In the genomic region with DNA sequence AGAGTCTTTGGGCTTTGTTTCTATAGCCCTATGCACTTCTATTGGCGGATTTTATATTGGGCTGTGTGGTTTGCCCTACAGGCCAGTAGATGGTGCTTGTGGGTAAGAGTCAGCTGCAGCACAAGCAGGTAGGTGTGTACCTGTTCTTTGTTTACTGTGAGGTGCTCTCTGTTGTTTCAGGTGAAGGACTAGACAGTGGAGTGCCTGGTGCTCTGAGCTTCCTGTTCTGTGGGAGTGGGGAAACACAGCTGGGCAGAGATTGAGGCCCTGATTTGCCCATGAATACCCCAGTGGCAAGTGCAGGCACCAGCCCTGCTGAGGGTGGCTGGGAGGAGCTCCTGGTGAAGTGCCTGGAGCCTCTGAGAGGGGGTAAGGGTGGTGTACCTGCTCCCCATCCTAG, we compare ENCODE assay signal across 8 cellular contexts. TPM values are rescaled to one million over a fixed set of nuclear protein-coding genes. Genes with fewer than 3 reads are reported as not detected.
A peak's percentile ranks its signal among the peaks of the same experiment; 100 is the strongest.
DNase-seq lines count a peak whose midpoint lies in the region; ATAC-seq, FAIRE-seq and TF ChIP-seq lines count a peak whose summit lies in the region.

No MANE protein-coding gene starts in this region.

- TF ChIP-seq POLR2A in GM12892 (IDR thresholded peaks at IDR 0.05; ENCODE audit: low read depth, low read length): no peak

- peaks cover 45% of the 10 kb centered on the region for H3K27me3 Mint-ChIP-seq in nephron progenitor cell (ENCODE audit: low read depth, poor library complexity)

- no peak overlapping the region for H3K4me3 Mint-ChIP-seq in nephron progenitor cell

- H3K36me3 Mint-ChIP-seq in nephron progenitor cell (ENCODE audit: low read depth): no peaks in the 10 kb centered on the region

- peak; percentile 88 for ATAC-seq in GM19324 (IDR thresholded peaks at IDR 0.05; ENCODE audit: low FRiP score, unreplicated experiment)
- ATAC-seq in GM18520 (IDR thresholded peaks at IDR 0.05; ENCODE audit: unreplicated experiment): no peak

- peak; percentile 49 for TF ChIP-seq CTCF in cardiac fibroblast (IDR thresholded peaks at IDR 0.05; ENCODE audit: low read depth, low read length)
- peak; percentile 28 for TF ChIP-seq CTCF in nephron progenitor cell (IDR thresholded peaks at IDR 0.05)

- no peak overlapping the region for H3K4me3 ChIP-seq in cardiac fibroblast (replicated peaks in 1 of 2; ENCODE audit: low read depth in 2 of 2, low read length in 2 of 2)

- H3K9me3 Mint-ChIP-seq in nephron progenitor cell: peaks cover 23% of the 10 kb centered on the region

- H3K4me1 Mint-ChIP-seq in nephron progenitor cell: no peaks in the 10 kb centered on the region

- in situ Hi-C loops in ACHN (cut with HindIII; ENCODE audit: low pct_ligation_motif_present, low pct_unique_long_range_greater_than_20kb, low sequenced_read_pairs): no loop called here

- no peak overlapping the region for H3K27ac Mint-ChIP-seq in nephron progenitor cell

- FAIRE-seq in GM12892 (lab: Jason Lieb, UNC): no peak

- peak; percentile 19 for DNase-seq in ACHN
- peak; percentile 60 for DNase-seq in LoVo (ENCODE audit: low spot score)
- DNase-seq in cardiac fibroblast (ENCODE audit: low read depth in 2 of 2): peak; percentile 27 to 31
- DNase-seq in nephron progenitor cell: no peak
- DNase-seq in GM12892 (ENCODE audit: insufficient read length): no peak
- DNase-seq in ecto neural progenitor cell (ENCODE audit: low spot score): no peak

RNA-seq across cellular contexts. Expression of a gene that starts 26.3 kb away (rescaled TPM):
- polyA plus RNA-seq in GM12892 (2012; ENCODE audit: missing spikeins): not detected

Comparison
In these comparisons a context has a peak if more than half of its experiments do, and no peak if none do; other contexts are left out.
1. DNase-seq: peak in ACHN (single experiment), LoVo (single experiment) and cardiac fibroblast (2 of 2); none in nephron progenitor cell (single experiment), GM12892 (single experiment) and ecto neural progenitor cell (single experiment).